ENCODE assay signal across 1 cellular context in the genomic region with DNA sequence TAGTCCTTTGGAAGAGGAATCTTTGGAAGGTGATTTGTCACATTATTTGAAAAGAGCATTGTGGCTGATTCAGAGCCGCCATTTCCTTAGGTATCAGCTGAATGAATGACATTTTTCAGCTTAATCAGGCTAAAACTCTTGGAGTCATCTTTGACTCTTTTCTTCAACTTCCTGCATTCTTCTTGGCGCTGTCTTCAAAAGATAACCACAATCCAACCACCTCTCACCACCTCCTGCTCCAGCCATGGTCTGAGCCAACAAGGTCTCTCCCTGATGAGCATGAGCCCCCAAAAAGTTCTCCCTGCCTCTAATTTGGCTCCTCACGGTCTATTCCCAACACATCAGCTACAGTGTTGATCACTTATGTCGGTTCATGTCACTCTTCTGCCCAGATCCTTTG.
TF ChIP-seq lines count a peak whose summit lies in the region.

No MANE protein-coding gene starts in this region.

TF ChIP-seq in K562, 482 proteins besides CTCF, POLR2A, EP300 and RAD21 (continued from another document and continues in another):
- TF ChIP-seq ARID4B (CRISPR knock-in tag; IDR thresholded peaks at IDR 0.05) (no peak), DEAF1 (CRISPR knock-in tag; IDR thresholded peaks at IDR 0.05) (no peak), ZC3H4 (CRISPR knock-in tag; IDR thresholded peaks at IDR 0.05; ENCODE audit: borderline replicate concordance) (no peak), ZNF165 (CRISPR knock-in tag; IDR thresholded peaks at IDR 0.05; ENCODE audit: borderline replicate concordance) (no peak), KLF6 (CRISPR knock-in tag; IDR thresholded peaks at IDR 0.05; ENCODE audit: borderline replicate concordance) (no peak), ZNF785 (CRISPR knock-in tag; IDR thresholded peaks at IDR 0.05) (no peak), FOXP1 (CRISPR knock-in tag; IDR thresholded peaks at IDR 0.05) (no peak), TBL1XR1 (IDR thresholded peaks at IDR 0.05; ENCODE audit: low read length in 2 of 2) (no peak), RBM22 (IDR thresholded peaks at IDR 0.05; ENCODE audit: low read depth, low read length, poor library complexity, severe bottlenecking) (no peak), SMARCA5 (IDR thresholded peaks at IDR 0.05) (no peak), EHMT2 (IDR thresholded peaks at IDR 0.05) (peak; percentile 43; the same call in 1 of the 2 replicates), NFRKB (IDR thresholded peaks at IDR 0.05; ENCODE audit: low read depth) (no peak), SMAD4 (CRISPR knock-in tag; conservative IDR thresholded peaks at IDR 0.05) (no peak), LEF1 (IDR thresholded peaks at IDR 0.05) (peak; percentile 32; the same call in 1 of the 2 replicates), NR2F6 (CRISPR knock-in tag; IDR thresholded peaks at IDR 0.05) (no peak), ESRRB (CRISPR knock-in tag; IDR thresholded peaks at IDR 0.05; ENCODE audit: borderline replicate concordance) (no peak), TRIM24 (IDR thresholded peaks at IDR 0.05) (peak; percentile 11 to 22; a peak in 1 of 4 replicates), YY1 (IDR thresholded peaks at IDR 0.05; ENCODE audit: borderline replicate concordance in 1 of 3, control insufficient read depth in 1 of 3, extremely low read depth in 1 of 3, insufficient read depth in 3 of 3, insufficient read length in 1 of 3, insufficient replicate concordance in 2 of 3, low read depth in 1 of 3, low read length in 2 of 3) (peak in 1 of 3 experiments; percentile 19), ZNF274 (IDR thresholded peaks at IDR 0.05; ENCODE audit: borderline replicate concordance, low read depth, low read length) (no peak), SPI1 (IDR thresholded peaks at IDR 0.05; ENCODE audit: borderline replicate concordance, low read depth, low read length) (no peak), PHTF2 (CRISPR knock-in tag; IDR thresholded peaks at IDR 0.05) (no peak), BMI1 (IDR thresholded peaks at IDR 0.05; ENCODE audit: low read length) (no peak), CC2D1A (IDR thresholded peaks at IDR 0.05) (no peak), PYGO2 (tag; IDR thresholded peaks at IDR 0.05) (no peak), ZNF584 (CRISPR knock-in tag; IDR thresholded peaks at IDR 0.05; ENCODE audit: low read depth) (no peak), LARP7 (IDR thresholded peaks at IDR 0.05) (no peak), SP2 (IDR thresholded peaks at IDR 0.05; ENCODE audit: extremely low read depth, low read depth, low read length, poor library complexity, severe bottlenecking) (no peak), ARID2 (IDR thresholded peaks at IDR 0.05) (no peak), THRAP3 (IDR thresholded peaks at IDR 0.05; ENCODE audit: borderline replicate concordance) (no peak), IFI16 (CRISPR knock-in tag; IDR thresholded peaks at IDR 0.05) (no peak), CBFA2T2 (conservative IDR thresholded peaks at IDR 0.05) (peak; percentile 61), ARNT (IDR thresholded peaks at IDR 0.05) (no peak), ZNF23 (CRISPR knock-in tag; IDR thresholded peaks at IDR 0.05) (no peak), GTF2F1 (IDR thresholded peaks at IDR 0.05; ENCODE audit: low read depth, low read length) (no peak), CREB5 (CRISPR knock-in tag; IDR thresholded peaks at IDR 0.05) (no peak)
- TF ChIP-seq, protein P1, sequence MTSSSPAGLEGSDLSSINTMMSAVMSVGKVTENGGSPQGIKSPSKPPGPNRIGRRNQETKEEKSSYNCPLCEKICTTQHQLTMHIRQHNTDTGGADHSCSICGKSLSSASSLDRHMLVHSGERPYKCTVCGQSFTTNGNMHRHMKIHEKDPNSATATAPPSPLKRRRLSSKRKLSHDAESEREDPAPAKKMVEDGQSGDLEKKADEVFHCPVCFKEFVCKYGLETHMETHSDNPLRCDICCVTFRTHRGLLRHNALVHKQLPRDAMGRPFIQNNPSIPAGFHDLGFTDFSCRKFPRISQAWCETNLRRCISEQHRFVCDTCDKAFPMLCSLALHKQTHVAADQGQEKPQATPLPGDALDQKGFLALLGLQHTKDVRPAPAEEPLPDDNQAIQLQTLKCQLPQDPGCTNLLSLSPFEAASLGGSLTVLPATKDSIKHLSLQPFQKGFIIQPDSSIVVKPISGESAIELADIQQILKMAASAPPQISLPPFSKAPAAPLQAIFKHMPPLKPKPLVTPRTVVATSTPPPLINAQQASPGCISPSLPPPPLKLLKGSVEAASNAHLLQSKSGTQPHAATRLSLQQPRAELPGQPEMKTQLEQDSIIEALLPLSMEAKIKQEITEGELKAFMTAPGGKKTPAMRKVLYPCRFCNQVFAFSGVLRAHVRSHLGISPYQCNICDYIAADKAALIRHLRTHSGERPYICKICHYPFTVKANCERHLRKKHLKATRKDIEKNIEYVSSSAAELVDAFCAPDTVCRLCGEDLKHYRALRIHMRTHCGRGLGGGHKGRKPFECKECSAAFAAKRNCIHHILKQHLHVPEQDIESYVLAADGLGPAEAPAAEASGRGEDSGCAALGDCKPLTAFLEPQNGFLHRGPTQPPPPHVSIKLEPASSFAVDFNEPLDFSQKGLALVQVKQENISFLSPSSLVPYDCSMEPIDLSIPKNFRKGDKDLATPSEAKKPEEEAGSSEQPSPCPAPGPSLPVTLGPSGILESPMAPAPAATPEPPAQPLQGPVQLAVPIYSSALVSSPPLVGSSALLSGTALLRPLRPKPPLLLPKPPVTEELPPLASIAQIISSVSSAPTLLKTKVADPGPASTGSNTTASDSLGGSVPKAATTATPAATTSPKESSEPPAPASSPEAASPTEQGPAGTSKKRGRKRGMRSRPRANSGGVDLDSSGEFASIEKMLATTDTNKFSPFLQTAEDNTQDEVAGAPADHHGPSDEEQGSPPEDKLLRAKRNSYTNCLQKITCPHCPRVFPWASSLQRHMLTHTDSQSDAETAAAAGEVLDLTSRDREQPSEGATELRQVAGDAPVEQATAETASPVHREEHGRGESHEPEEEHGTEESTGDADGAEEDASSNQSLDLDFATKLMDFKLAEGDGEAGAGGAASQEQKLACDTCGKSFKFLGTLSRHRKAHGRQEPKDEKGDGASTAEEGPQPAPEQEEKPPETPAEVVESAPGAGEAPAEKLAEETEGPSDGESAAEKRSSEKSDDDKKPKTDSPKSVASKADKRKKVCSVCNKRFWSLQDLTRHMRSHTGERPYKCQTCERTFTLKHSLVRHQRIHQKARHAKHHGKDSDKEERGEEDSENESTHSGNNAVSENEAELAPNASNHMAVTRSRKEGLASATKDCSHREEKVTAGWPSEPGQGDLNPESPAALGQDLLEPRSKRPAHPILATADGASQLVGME (CRISPR knock-in tag; IDR thresholded peaks at IDR 0.05), result no peak
- TF ChIP-seq, protein P2, sequence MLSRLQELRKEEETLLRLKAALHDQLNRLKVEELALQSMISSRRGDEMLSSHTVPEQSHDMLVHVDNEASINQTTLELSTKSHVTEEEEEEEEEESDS (CRISPR knock-in tag; IDR thresholded peaks at IDR 0.05), result no peak
- TF ChIP-seq, protein P3, sequence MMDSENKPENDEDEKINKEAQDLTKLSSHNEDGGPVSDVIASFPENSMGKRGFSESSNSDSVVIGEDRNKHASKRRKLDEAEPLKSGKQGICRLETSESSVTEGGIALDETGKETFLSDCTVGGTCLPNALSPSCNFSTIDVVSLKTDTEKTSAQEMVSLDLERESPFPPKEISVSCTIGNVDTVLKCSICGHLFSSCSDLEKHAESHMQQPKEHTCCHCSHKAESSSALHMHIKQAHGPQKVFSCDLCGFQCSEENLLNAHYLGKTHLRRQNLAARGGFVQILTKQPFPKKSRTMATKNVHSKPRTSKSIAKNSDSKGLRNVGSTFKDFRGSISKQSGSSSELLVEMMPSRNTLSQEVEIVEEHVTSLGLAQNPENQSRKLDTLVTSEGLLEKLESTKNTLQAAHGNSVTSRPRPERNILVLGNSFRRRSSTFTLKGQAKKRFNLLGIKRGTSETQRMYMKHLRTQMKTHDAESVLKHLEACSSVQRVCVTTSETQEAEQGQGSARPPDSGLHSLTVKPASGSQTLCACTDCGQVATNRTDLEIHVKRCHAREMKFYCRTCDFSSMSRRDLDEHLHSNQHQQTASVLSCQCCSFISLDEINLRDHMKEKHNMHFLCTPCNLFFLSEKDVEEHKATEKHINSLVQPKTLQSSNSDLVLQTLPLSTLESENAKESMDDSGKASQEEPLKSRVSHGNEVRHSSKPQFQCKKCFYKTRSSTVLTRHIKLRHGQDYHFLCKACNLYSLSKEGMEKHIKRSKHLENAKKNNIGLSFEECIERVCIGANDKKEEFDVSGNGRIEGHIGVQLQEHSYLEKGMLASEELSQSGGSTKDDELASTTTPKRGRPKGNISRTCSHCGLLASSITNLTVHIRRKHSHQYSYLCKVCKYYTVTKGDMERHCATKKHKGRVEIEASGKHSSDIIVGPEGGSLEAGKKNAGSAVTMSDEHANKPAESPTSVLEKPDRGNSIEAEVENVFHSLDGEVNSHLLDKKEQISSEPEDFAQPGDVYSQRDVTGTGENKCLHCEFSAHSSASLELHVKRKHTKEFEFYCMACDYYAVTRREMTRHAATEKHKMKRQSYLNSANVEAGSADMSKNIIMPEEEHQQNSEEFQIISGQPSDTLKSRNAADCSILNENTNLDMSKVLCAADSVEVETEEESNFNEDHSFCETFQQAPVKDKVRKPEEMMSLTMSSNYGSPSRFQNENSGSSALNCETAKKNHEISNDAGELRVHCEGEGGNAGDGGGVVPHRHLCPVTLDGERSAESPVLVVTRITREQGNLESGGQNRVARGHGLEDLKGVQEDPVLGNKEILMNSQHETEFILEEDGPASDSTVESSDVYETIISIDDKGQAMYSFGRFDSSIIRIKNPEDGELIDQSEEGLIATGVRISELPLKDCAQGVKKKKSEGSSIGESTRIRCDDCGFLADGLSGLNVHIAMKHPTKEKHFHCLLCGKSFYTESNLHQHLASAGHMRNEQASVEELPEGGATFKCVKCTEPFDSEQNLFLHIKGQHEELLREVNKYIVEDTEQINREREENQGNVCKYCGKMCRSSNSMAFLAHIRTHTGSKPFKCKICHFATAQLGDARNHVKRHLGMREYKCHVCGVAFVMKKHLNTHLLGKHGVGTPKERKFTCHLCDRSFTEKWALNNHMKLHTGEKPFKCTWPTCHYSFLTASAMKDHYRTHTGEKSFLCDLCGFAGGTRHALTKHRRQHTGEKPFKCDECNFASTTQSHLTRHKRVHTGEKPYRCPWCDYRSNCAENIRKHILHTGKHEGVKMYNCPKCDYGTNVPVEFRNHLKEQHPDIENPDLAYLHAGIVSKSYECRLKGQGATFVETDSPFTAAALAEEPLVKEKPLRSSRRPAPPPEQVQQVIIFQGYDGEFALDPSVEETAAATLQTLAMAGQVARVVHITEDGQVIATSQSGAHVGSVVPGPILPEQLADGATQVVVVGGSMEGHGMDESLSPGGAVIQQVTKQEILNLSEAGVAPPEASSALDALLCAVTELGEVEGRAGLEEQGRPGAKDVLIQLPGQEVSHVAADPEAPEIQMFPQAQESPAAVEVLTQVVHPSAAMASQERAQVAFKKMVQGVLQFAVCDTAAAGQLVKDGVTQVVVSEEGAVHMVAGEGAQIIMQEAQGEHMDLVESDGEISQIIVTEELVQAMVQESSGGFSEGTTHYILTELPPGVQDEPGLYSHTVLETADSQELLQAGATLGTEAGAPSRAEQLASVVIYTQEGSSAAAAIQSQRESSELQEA (IDR thresholded peaks at IDR 0.05; ENCODE audit: low read depth), result no peak
